Comparison of ENCODE assay signal across 27 cellular contexts in the genomic region with DNA sequence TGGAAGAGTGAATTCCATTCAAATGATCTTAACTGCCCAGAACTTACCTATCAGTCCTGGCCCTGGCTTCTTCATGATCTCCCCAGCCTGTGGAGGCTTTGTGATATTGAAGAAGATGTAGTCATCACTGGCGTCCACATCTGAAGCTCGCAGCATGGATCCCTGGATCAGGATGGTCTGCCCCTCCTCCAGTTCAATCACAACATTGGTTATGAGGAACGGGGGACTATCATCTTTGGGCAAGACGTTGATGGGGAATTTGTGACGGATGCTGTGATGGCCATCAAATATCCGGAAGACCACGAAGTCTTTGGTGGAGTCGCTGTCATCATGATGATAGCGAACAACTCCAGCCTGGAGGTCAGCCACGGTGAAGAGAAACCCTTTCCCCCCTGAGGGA.
"Had no signal": no experiment of that assay in that cellular context is flagged by ENCODE, and none has a peak within 500 bp of the region (broad histone marks: within the 10 kb centered on the region; RNA-seq: fewer than 3 reads in every experiment).

No MANE protein-coding gene starts in this region.

- H3K4me3 ChIP-seq: colonic mucosa, coronary artery, dorsolateral prefrontal cortex, esophagus muscularis mucosa, esophagus squamous epithelium, gastrocnemius medialis, gastroesophageal sphincter, heart left ventricle, heart right ventricle had no signal

- ATAC-seq: effector memory CD8-positive, alpha-beta T cell; esophagus mucosa; foreskin keratinocyte; gastrocnemius medialis; gastroesophageal sphincter; heart left ventricle; heart right ventricle had no signal

- H3K27ac ChIP-seq: colonic mucosa, coronary artery, dorsolateral prefrontal cortex, epithelial cell of prostate, esophagus muscularis mucosa, esophagus squamous epithelium, foreskin keratinocyte, gastrocnemius medialis, gastroesophageal sphincter, heart left ventricle, heart right ventricle had no signal

- H3K4me1 ChIP-seq: colonic mucosa, esophagus muscularis mucosa, esophagus squamous epithelium, foreskin keratinocyte, gastrocnemius medialis, gastroesophageal sphincter, heart left ventricle, heart right ventricle had no signal

- H3K36me3 ChIP-seq: colonic mucosa, esophagus muscularis mucosa, esophagus squamous epithelium, gastrocnemius medialis, gastroesophageal sphincter had no signal

- H3K27me3 ChIP-seq: colonic mucosa, dorsolateral prefrontal cortex, esophagus muscularis mucosa, esophagus squamous epithelium, foreskin keratinocyte, gastrocnemius medialis, gastroesophageal sphincter, heart left ventricle, heart right ventricle had no signal

- FAIRE-seq: colon, endothelial cell of umbilical vein, frontal cortex had no signal

- DNase-seq: colonic mucosa; cortex of kidney; dermis blood vessel endothelial cell; dorsolateral prefrontal cortex; effector CD4-positive, alpha-beta T cell; effector CD8-positive, alpha-beta T cell; effector memory CD4-positive, alpha-beta T cell; effector memory CD8-positive, alpha-beta T cell; endodermal cell; erythroblast; esophagus squamous epithelium; foreskin fibroblast; foreskin keratinocyte; foreskin melanocyte; gastrocnemius medialis; glutamatergic neuron; head of caudate nucleus; heart left ventricle; heart right ventricle had no signal

- H3K9me3 ChIP-seq: colonic mucosa, esophagus muscularis mucosa, esophagus squamous epithelium, gastrocnemius medialis, gastroesophageal sphincter, heart left ventricle had no signal
